In the genomic region with DNA sequence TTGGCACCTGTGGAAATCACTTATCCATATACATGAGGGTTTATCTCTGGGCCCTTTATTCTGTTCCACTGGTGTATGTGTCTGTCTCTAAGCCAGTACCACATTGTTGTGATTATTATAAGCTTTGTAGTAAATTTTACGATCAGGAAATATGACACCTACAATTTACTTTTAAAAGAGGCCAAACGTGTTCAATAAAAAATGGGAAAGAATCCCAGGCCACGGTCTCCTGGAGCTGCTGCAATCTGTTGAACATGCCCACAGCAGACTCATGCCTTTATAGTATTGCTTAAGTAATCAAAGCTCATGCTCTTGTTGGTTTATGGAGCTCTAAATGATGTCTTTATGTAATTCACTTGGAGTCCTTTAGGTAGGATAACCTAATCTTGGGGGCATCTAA, we compare ENCODE assay signal across 16 cellular contexts.
A peak's percentile ranks its signal among the peaks of the same experiment; 100 is the strongest.
DNase-seq lines count a peak whose midpoint lies in the region; ATAC-seq and TF ChIP-seq lines count a peak whose summit lies in the region.
"Had no signal": no experiment of that assay in that cellular context is flagged by ENCODE, and none has a peak within 500 bp of the region (broad histone marks: within the 10 kb centered on the region; RNA-seq: fewer than 3 reads in every experiment).

No MANE protein-coding gene starts in this region.

- ATAC-seq in left lobe of liver, result peak; percentile 23
- ATAC-seq: heart right ventricle; left cardiac atrium; stimulated activated naive CD8-positive, alpha-beta T cell treated with anti-CD3 and anti-CD28 coated beads, Interleukin-15, amount 100 ng/mL, for 72 hours had no signal

- H3K36me3 ChIP-seq in adipocyte (ENCODE audit: control insufficient read depth, insufficient read depth, low read length, severe bottlenecking), result peaks cover 37% of the 10 kb centered on the region

- peaks cover 11% of the 10 kb centered on the region for H3K4me1 ChIP-seq in adipocyte (ENCODE audit: control insufficient read depth, insufficient read depth, low read length)
- H3K4me1 ChIP-seq: tibial artery had no signal

- peak; percentile 37 for DNase-seq in COR-L47 (lab: John Stamatoyannopoulos, UW)
- peak; percentile 22 for DNase-seq in HFF-Myc (ENCODE audit: extremely low read depth, low read depth)
- DNase-seq in adipocyte (ENCODE audit: low read depth), result peak; percentile 27
- no peak for DNase-seq in left lobe of liver (ENCODE audit: low spot score)
- DNase-seq in activated naive CD4-positive, alpha-beta T cell treated with anti-CD3 and anti-CD28 coated beads, Interleukin-2, amount 50 U/mL, for 16 hours, result no peak
- DNase-seq in stimulated activated naive CD4-positive, alpha-beta T cell treated with Interleukin-2 at 50 U/mL for 16 hours (lab: John Stamatoyannopoulos, UW), result no peak
- DNase-seq in NCI-H1048 (lab: John Stamatoyannopoulos, UW), result no peak
- DNase-seq: activated CD4-positive, alpha-beta T cell treated with anti-CD3 and anti-CD28 coated beads, Interleukin-2, amount 10 ng/mL, durations not matched to agents 24 days and 14 days; activated naive CD4-positive, alpha-beta T cell treated with anti-CD3 and anti-CD28 coated beads for 36 hours; heart right ventricle; left cardiac atrium; NCI-H1417 treated with DMSO at 0.1 percent for 48 hours; NCI-H526 treated with DMSO at 0.1 percent for 48 hours; stimulated activated naive CD8-positive, alpha-beta T cell treated with anti-CD3 and anti-CD28 coated beads, Interleukin-15, amount 100 ng/mL, for 72 hours; tibial artery had no signal

- no peak for TF ChIP-seq CTCF in HFF-Myc (IDR thresholded peaks at IDR 0.05; ENCODE audit: low read depth, low read length, missing control alignments)

- no peak overlapping the region for H3K9ac ChIP-seq in adipocyte (ENCODE audit: low read length)

- no peaks in the 10 kb centered on the region for H3K9me3 ChIP-seq in adipocyte (ENCODE audit: control insufficient read depth, low read length)
- H3K9me3 ChIP-seq: HAP-1, heart right ventricle, tibial artery had no signal

- H3K27me3 ChIP-seq in adipocyte (replicated peaks; ENCODE audit: control insufficient read depth, insufficient read depth, low read length), result no peaks in the 10 kb centered on the region
- H3K27me3 ChIP-seq: heart right ventricle, tibial artery had no signal

- H3K4me3 ChIP-seq in HFF-Myc (replicated peaks; ENCODE audit: low read depth, low read length), result no peak overlapping the region
- H3K4me3 ChIP-seq in adipocyte (ENCODE audit: low read length), result no peak overlapping the region
- H3K4me3 ChIP-seq: HAP-1, heart right ventricle, tibial artery had no signal

Comparison
In these comparisons a context has a peak if more than half of its experiments do, and no peak if none do; other contexts are left out.
1. DNase-seq: peak in COR-L47 (single experiment), HFF-Myc (single experiment) and adipocyte (single experiment); none in left lobe of liver (single experiment), activated naive CD4-positive, alpha-beta T cell treated with anti-CD3 and anti-CD28 coated beads, Interleukin-2, amount 50 U/mL, for 16 hours (single experiment), stimulated activated naive CD4-positive, alpha-beta T cell treated with Interleukin-2 at 50 U/mL for 16 hours (single experiment) and NCI-H1048 (single experiment).